Comparison of ENCODE assay signal across 8 cellular contexts in the genomic region with DNA sequence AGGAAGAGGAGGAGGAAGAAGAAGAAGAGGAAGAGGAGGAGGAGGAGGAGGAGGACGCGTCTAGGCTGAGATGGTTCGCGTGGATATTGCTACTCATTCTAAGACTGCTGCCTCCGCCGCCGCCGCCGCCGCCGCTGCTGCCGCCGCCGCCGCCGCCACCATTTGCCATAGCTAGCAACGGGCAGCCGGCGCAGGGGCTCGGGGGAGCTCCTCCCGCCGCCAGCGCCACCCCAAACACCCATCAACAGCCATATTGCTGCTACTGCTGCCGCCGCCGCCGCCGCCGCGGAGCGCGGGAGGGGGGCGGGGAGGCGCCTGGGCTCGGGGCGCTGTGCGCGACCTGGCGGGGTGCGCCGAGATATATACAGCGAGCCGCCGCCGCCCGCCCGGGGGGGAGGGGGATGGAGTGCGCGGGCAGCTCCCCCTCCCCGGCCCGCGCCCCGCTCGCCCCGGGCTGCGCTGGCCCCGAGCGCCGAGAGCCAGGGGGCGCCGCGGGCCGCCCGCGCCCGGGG. TPM values are rescaled to one million over a fixed set of nuclear protein-coding genes. Genes with fewer than 3 reads are reported as not detected.
DNase-seq lines count a peak whose midpoint lies in the region; ATAC-seq and TF ChIP-seq lines count a peak whose summit lies in the region.

A gene (minus strand): TSS at position 335 of the 512 bp plus-strand sequence.

- peaks cover 11% of the 10 kb centered on the region; the same call in 1 of the 2 replicates for H3K36me3 Mint-ChIP-seq in HFFc6 (ENCODE audit: low read depth)
- H3K36me3 Mint-ChIP-seq in activated T-helper 2 cell treated with anti-CD3 and anti-CD28 coated beads, Interferon-gamma antibody, Interleukin-2, Interleukin-4, amounts not matched to agents 10 μg/mL and 5 μg/mL and 100 μg/mL, durations not matched to agents 14 hours and 24 hours and 36 hours (ENCODE audit: low read depth) = no peaks in the 10 kb centered on the region

- no peak for TF ChIP-seq POLR2A in prostate gland (IDR thresholded peaks at IDR 0.05)

- under 1% methylated on average over 44 of the region's 66 CpGs for WGBS in prostate gland

- H3K9ac ChIP-seq in BLaER1 = peak within 1 kb of the TSS; percentile 60; the same call in 1 of the 2 replicates

- H3K4me3 Mint-ChIP-seq in HFFc6 = peak within 1 kb of the TSS; percentile 98
- H3K4me3 Mint-ChIP-seq in activated T-helper 2 cell treated with anti-CD3 and anti-CD28 coated beads, Interferon-gamma antibody, Interleukin-2, Interleukin-4, amounts not matched to agents 10 μg/mL and 5 μg/mL and 100 μg/mL, durations not matched to agents 14 hours and 24 hours and 36 hours (ENCODE audit: low read depth) = peak within 1 kb of the TSS; percentile 18

- H3K4me2 ChIP-seq in BLaER1 = peak within 1 kb of the TSS; percentile 98

- H3K27me3 ChIP-seq in BLaER1 (peaks cover 84% of the 10 kb centered on the region), right atrium auricular region (peaks cover 0 to 6% of the 10 kb centered on the region in 2 donors), prostate gland (replicated peaks; ENCODE audit: insufficient read depth) (peaks cover 18% of the 10 kb centered on the region)

- TF ChIP-seq CTCF in HFFc6 (IDR thresholded peaks at IDR 0.05) (no peak; the same call in 1 of the 2 replicates), right atrium auricular region (IDR thresholded peaks at IDR 0.05) (no peak), prostate gland (IDR thresholded peaks at IDR 0.05) (peak in 2 of 4 experiments; percentile 20 to 35)

- H3K27me3 Mint-ChIP-seq in HFFc6 (ENCODE audit: insufficient read depth) = no peaks in the 10 kb centered on the region; the same call in 1 of the 2 replicates
- H3K27me3 Mint-ChIP-seq in activated T-helper 2 cell treated with anti-CD3 and anti-CD28 coated beads, Interferon-gamma antibody, Interleukin-2, Interleukin-4, amounts not matched to agents 10 μg/mL and 5 μg/mL and 100 μg/mL, durations not matched to agents 14 hours and 24 hours and 36 hours (ENCODE audit: low read depth) = peaks cover 68% of the 10 kb centered on the region

- H3K36me3 ChIP-seq in BLaER1 = no peaks in the 10 kb centered on the region
- H3K36me3 ChIP-seq in right atrium auricular region = no peaks in the 10 kb centered on the region
- no peaks in the 10 kb centered on the region for H3K36me3 ChIP-seq in prostate gland

- H3K27ac Mint-ChIP-seq in HFFc6 = peak within 1 kb of the TSS; percentile 79
- no peak within 1 kb of the TSS for H3K27ac Mint-ChIP-seq in activated T-helper 2 cell treated with anti-CD3 and anti-CD28 coated beads, Interferon-gamma antibody, Interleukin-2, Interleukin-4, amounts not matched to agents 10 μg/mL and 5 μg/mL and 100 μg/mL, durations not matched to agents 14 hours and 24 hours and 36 hours

- no peak for ATAC-seq in GM18511 (IDR thresholded peaks at IDR 0.05; ENCODE audit: unreplicated experiment)
- no peak for ATAC-seq in GM19324 (IDR thresholded peaks at IDR 0.05; ENCODE audit: low FRiP score, unreplicated experiment)
- ATAC-seq in GM18907 (IDR thresholded peaks at IDR 0.05; ENCODE audit: unreplicated experiment) = no peak

- no peaks in the 10 kb centered on the region for H3K9me3 ChIP-seq in BLaER1
- no peaks in the 10 kb centered on the region for H3K9me3 ChIP-seq in right atrium auricular region
- no peaks in the 10 kb centered on the region for H3K9me3 ChIP-seq in prostate gland

- DNase-seq in HFFc6 (peak; percentile 27), right atrium auricular region (ENCODE audit: low spot score) (no peak), prostate gland (ENCODE audit: low spot score) (no peak)
- no peak for DNase-seq in activated T-helper 2 cell treated with anti-CD3 and anti-CD28 coated beads, Interferon-gamma antibody, Interleukin-2, Interleukin-4, amounts not matched to agents 10 μg/mL and 5 μg/mL and 100 μg/mL, durations not matched to agents 14 hours and 24 hours and 36 hours (ENCODE audit: low spot score)

- peak within 1 kb of the TSS; percentile 79 for H3K4me3 ChIP-seq in BLaER1
- H3K4me3 ChIP-seq in right atrium auricular region = peak within 1 kb of the TSS; percentile 39 to 54
- H3K4me3 ChIP-seq in prostate gland = peak within 1 kb of the TSS; percentile 48 to 50

- H3K4me1 ChIP-seq in BLaER1 = peaks cover 28% of the 10 kb centered on the region
- H3K4me1 ChIP-seq in right atrium auricular region = peaks cover 0 to 23% of the 10 kb centered on the region in 2 donors
- H3K4me1 ChIP-seq in prostate gland (replicated peaks) = no peaks in the 10 kb centered on the region

- intact Hi-C loops in activated T-helper 2 cell treated with anti-CD3 and anti-CD28 coated beads, Interferon-gamma antibody, Interleukin-2, Interleukin-4, amounts not matched to agents 10 μg/mL and 5 μg/mL and 100 μg/mL, durations not matched to agents 14 hours and 24 hours and 36 hours (cut with micrococcal nuclease) = no loop called here
- intact Hi-C loops in prostate gland (cut with DNase I) = loop anchor here (5.0 kb wide), 3 partner anchors 45 to 245 kb away; no protein-coding TSS in a partner anchor

- H3K4me1 Mint-ChIP-seq in HFFc6 (ENCODE audit: low read depth) = peaks cover 71% of the 10 kb centered on the region
- H3K4me1 Mint-ChIP-seq in activated T-helper 2 cell treated with anti-CD3 and anti-CD28 coated beads, Interferon-gamma antibody, Interleukin-2, Interleukin-4, amounts not matched to agents 10 μg/mL and 5 μg/mL and 100 μg/mL, durations not matched to agents 14 hours and 24 hours and 36 hours (ENCODE audit: low read depth) = peaks cover 2% of the 10 kb centered on the region

- H3K9me3 Mint-ChIP-seq in HFFc6 = no peaks in the 10 kb centered on the region
- H3K9me3 Mint-ChIP-seq in activated T-helper 2 cell treated with anti-CD3 and anti-CD28 coated beads, Interferon-gamma antibody, Interleukin-2, Interleukin-4, amounts not matched to agents 10 μg/mL and 5 μg/mL and 100 μg/mL, durations not matched to agents 14 hours and 24 hours and 36 hours = no peaks in the 10 kb centered on the region

- peaks cover 25% of the 10 kb centered on the region; the same call in 1 of the 2 replicates for H4K20me1 ChIP-seq in BLaER1

- H3K27ac ChIP-seq in BLaER1 (no peak within 1 kb of the TSS), right atrium auricular region (peak within 1 kb of the TSS in 1 of 2 donors; percentile 48), prostate gland (peak within 1 kb of the TSS; percentile 63 to 66)

RNA-seq across cellular contexts. Expression of the gene that starts here (rescaled TPM):
- 100 to 1,000 TPM in 2 of 6 experiments, 10 to 100 TPM in 4; 87.1 to 191 (median 93.5) TPM for total RNA-seq in HFFc6 (2021; fragmentation: NEBNext Ultra II Directional; extraction: Animal tissue kit (Norgen Biotek cat#: 25700))
- total RNA-seq in activated T-helper 2 cell treated with anti-CD3 and anti-CD28 coated beads, Interferon-gamma antibody, Interleukin-2, Interleukin-4, amounts not matched to agents 10 μg/mL and 5 μg/mL and 100 μg/mL, durations not matched to agents 14 hours and 24 hours and 36 hours = 0.14 and 0.21 TPM in 2 replicates
- total RNA-seq in right atrium auricular region = 1 to 10 TPM; 2.3 to 3.5 TPM
- 10 to 100 TPM; 29.1 to 37.9 TPM for total RNA-seq in prostate gland

Comparison
In these comparisons a context has a peak if more than half of its experiments do, and no peak if none do; other contexts are left out.
1. RNA of the gene that starts here (total RNA-seq): 87.1 to 191 TPM in HFFc6 and 29.1 to 37.9 TPM in prostate gland; 2.3 to 3.5 TPM in right atrium auricular region and 0.14 to 0.21 TPM in activated T-helper 2 cell treated with anti-CD3 and anti-CD28 coated beads, Interferon-gamma antibody, Interleukin-2, Interleukin-4, amounts not matched to agents 10 μg/mL and 5 μg/mL and 100 μg/mL, durations not matched to agents 14 hours and 24 hours and 36 hours; every median in the first group is over 4 times any median in the second.
2. Peak in every context shown above with its lines, with median percentiles within 50 percentile points of each other: H3K4me3 ChIP-seq.